Comparison of ENCODE assay signal across 2 cellular contexts in the genomic region with DNA sequence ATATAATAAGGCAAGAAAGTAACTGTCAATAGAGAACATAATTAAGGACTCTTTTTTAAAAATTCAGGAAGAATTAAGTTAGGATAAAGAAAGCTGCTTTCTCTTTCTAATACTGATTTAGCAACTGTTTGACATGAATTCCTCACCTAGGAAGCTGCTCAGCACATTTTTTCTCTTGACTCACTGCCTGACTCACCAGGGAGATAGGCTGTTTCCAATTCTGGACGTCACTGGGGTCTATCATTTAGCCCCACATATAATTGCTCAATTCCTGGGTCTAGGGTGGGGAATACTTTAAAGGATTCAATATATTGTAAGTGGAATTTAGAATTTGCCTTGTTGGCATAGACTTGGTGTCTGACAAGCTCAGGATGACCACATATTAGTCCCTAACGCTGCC.
TF ChIP-seq lines count a peak whose summit lies in the region.

No MANE protein-coding gene starts in this region.

TF ChIP-seq in K562, 482 proteins besides CTCF, POLR2A, EP300 and RAD21 (continued from another document):
- no peak for TF ChIP-seq RBM17 (IDR thresholded peaks at IDR 0.05; ENCODE audit: borderline replicate concordance, low read depth, low read length)

TF ChIP-seq in GM23338, 12 proteins besides CTCF, POLR2A, EP300 and RAD21 (continued from another document):
- TF ChIP-seq JUNB (IDR thresholded peaks at IDR 0.05; ENCODE audit: unreplicated experiment) (no peak), NANOG (IDR thresholded peaks at IDR 0.05; ENCODE audit: borderline replicate concordance) (no peak), POLR2AphosphoS5 (IDR thresholded peaks at IDR 0.05; ENCODE audit: low read depth) (no peak), EZH2 (IDR thresholded peaks at IDR 0.05; ENCODE audit: low read depth, unreplicated experiment) (no peak), ZNF114 (CRISPR knock-in tag; IDR thresholded peaks at IDR 0.05) (no peak), ZNF331 (CRISPR knock-in tag; IDR thresholded peaks at IDR 0.05; ENCODE audit: low read depth) (no peak), ZNF462 (CRISPR knock-in tag; IDR thresholded peaks at IDR 0.05) (no peak)
